14 cellular contexts compared by ENCODE assay signal in genomic region chr5:152125806-152126205, GRCh38.
DNase-seq lines count a peak whose midpoint lies in the region; ATAC-seq and TF ChIP-seq lines count a peak whose summit lies in the region.
"Had no signal": no experiment of that assay in that cellular context is flagged by ENCODE, and none has a peak within 500 bp of the region (broad histone marks: within the 10 kb centered on the region; RNA-seq: fewer than 3 reads in every experiment).

No MANE protein-coding gene starts in this region.

- H3K36me3 ChIP-seq in endodermal cell (ENCODE audit: control insufficient read depth, insufficient read depth, low read length) (no peaks in the 10 kb centered on the region), tibial artery (no peaks in the 10 kb centered on the region)

- H3K27me3 ChIP-seq in endodermal cell (ENCODE audit: control insufficient read depth, insufficient read depth, low read length, poor library complexity, severe bottlenecking) (peaks cover 6% of the 10 kb centered on the region), tibial artery (no peaks in the 10 kb centered on the region)

- H3K9me3 ChIP-seq in endodermal cell (ENCODE audit: control insufficient read depth, low read length): no peaks in the 10 kb centered on the region
- no peaks in the 10 kb centered on the region for H3K9me3 ChIP-seq in tibial artery

- no peak for ATAC-seq in HG02798 (IDR thresholded peaks at IDR 0.05; ENCODE audit: poor library complexity, unreplicated experiment)

- no peak for TF ChIP-seq CTCF in endodermal cell (conservative IDR thresholded peaks at IDR 0.05)
- TF ChIP-seq CTCF in tibial artery (IDR thresholded peaks at IDR 0.05): no peak

- WGBS in endodermal cell (ENCODE audit: insufficient coverage in 1 of 2, insufficient read length in 1 of 2), 2 experiments: 67 to 71% methylated on average over 1 to 5 of the region's 5 CpGs

- intact Hi-C loops in tibial artery (cut with DNase I; ENCODE audit: low total_unique reads): no loop called here

- no peaks in the 10 kb centered on the region for H3K36me3 Mint-ChIP-seq in endodermal cell (ENCODE audit: low read depth)

- H3K27ac ChIP-seq in endodermal cell (ENCODE audit: low read depth, low read length) (peak overlapping the region; percentile 65), tibial artery (no peak overlapping the region)

- no peak overlapping the region for H3K27ac Mint-ChIP-seq in endodermal cell
- H3K27ac Mint-ChIP-seq: B cell; CD4-positive, alpha-beta T cell had no signal

- H3K4me3 ChIP-seq in endodermal cell (ENCODE audit: low read length): no peak overlapping the region
- no peak overlapping the region for H3K4me3 ChIP-seq in tibial artery

- H3K4me1 ChIP-seq in endodermal cell (ENCODE audit: control insufficient read depth, insufficient read depth, low read length) (peaks cover 4% of the 10 kb centered on the region), tibial artery (no peaks in the 10 kb centered on the region)

- no peak overlapping the region for H3K4me3 Mint-ChIP-seq in endodermal cell
- H3K4me3 Mint-ChIP-seq: B cell; CD4-positive, alpha-beta T cell had no signal

- DNase-seq in NCI-H82 (lab: John Stamatoyannopoulos, UW) (peak; percentile 46), NCI-H82 treated with DMSO at 0.1 percent for 48 hours (lab: John Stamatoyannopoulos, UW; ENCODE audit: unreplicated experiment) (no peak), NCI-H1694 treated with DMSO at 0.1 percent for 48 hours (lab: John Stamatoyannopoulos, UW) (peak; percentile 23), endodermal cell (no peak), tibial artery (no peak)
- no peak for DNase-seq in activated naive CD4-positive, alpha-beta T cell (lab: John Stamatoyannopoulos, UW)
- DNase-seq: C1 segment of cervical spinal cord; Calu3; CD4-positive, alpha-beta T cell; DND-41; GDM1; IMR-90 had no signal

- H3K9me3 Mint-ChIP-seq in endodermal cell: no peaks in the 10 kb centered on the region
- H3K9me3 Mint-ChIP-seq: CD4-positive, alpha-beta T cell had no signal

- H3K4me1 Mint-ChIP-seq in endodermal cell: peaks cover 11% of the 10 kb centered on the region
- H3K4me1 Mint-ChIP-seq: B cell had no signal

- no peak overlapping the region for H3K9ac ChIP-seq in endodermal cell (ENCODE audit: extremely low read depth, low read length, poor library complexity, severe bottlenecking)

- H3K27me3 Mint-ChIP-seq in endodermal cell (ENCODE audit: insufficient read depth): peaks cover 4% of the 10 kb centered on the region
- H3K27me3 Mint-ChIP-seq: CD4-positive, alpha-beta T cell had no signal

Comparison
In these comparisons a context has a peak if more than half of its experiments do, and no peak if none do; other contexts are left out.
1. DNase-seq: peak in NCI-H82 (single experiment) and NCI-H1694 treated with DMSO at 0.1 percent for 48 hours (single experiment); none in NCI-H82 treated with DMSO at 0.1 percent for 48 hours (single experiment), endodermal cell (single experiment), activated naive CD4-positive, alpha-beta T cell (0 of 4) and tibial artery (0 of 2).